1 cellular context compared by ENCODE assay signal in the genomic region with DNA sequence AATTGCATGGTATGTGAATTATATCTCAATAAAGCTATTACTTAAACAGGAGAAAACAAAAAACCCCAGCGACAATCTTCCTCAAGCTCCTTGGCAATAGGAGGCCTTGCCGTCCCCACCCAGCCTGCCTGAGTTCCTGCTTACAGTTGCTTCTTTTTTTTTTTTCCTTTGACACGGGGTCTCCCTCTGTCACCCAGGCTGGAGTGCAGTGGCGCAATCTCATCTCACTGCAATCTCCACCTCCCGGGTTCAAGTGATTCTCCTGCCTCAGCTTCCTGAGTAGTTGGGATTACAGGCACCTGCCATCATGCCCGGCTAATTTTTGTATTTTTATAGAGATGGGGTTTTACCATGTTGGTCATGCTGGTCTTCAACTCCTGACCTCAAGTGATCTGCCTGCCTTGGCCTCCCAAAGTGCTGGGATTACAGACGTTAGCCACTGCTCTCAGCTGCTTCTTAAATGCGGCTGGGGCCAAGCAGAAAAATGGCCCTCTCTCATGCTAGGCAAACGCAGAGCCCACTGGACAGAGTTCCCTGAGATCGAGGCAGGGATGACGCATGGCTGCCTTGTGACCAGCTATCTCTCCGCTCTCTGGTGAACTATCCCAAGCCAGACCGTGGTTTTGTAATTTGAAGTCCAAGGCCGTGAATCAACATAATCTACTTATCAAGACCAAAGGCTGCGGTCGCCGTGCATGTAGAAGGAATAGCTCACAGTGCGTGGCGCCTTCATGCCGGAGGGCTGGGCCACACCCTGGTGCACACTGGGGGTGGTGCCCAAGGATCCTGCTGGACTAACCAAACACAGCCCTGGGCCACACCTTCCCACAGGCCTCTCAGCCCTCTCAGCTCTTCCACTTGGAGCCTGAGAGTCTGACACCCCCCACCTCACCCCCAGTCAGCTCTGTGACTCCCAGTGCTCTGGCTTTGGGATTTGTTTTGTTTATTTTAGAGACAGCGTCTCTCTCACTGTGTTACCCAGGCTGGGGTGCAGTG.
TF ChIP-seq lines count a peak whose summit lies in the region.

No MANE protein-coding gene starts in this region.

TF ChIP-seq in K562, 482 proteins besides CTCF, POLR2A, EP300 and RAD21 (continued from another document and continues in another):
- TF ChIP-seq, protein P1, sequence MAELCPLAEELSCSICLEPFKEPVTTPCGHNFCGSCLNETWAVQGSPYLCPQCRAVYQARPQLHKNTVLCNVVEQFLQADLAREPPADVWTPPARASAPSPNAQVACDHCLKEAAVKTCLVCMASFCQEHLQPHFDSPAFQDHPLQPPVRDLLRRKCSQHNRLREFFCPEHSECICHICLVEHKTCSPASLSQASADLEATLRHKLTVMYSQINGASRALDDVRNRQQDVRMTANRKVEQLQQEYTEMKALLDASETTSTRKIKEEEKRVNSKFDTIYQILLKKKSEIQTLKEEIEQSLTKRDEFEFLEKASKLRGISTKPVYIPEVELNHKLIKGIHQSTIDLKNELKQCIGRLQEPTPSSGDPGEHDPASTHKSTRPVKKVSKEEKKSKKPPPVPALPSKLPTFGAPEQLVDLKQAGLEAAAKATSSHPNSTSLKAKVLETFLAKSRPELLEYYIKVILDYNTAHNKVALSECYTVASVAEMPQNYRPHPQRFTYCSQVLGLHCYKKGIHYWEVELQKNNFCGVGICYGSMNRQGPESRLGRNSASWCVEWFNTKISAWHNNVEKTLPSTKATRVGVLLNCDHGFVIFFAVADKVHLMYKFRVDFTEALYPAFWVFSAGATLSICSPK (IDR thresholded peaks at IDR 0.05; ENCODE audit: borderline replicate concordance) = 0 out of 2 replicates have a peak, but pooled peaks have one; percentile 39
- TF ChIP-seq TCF3 (CRISPR knock-in tag; IDR thresholded peaks at IDR 0.05) (peak; percentile 67), TSC22D4 (tag; IDR thresholded peaks at IDR 0.05) (no peak), ZNF589 (CRISPR knock-in tag; IDR thresholded peaks at IDR 0.05; ENCODE audit: low read depth) (peak; percentile 57; the same call in 1 of the 2 replicates), NUFIP1 (IDR thresholded peaks at IDR 0.05; ENCODE audit: partially characterized antibody) (peak; percentile 64), THRAP3 (IDR thresholded peaks at IDR 0.05; ENCODE audit: borderline replicate concordance) (no peak), ZNF175 (CRISPR knock-in tag; IDR thresholded peaks at IDR 0.05; ENCODE audit: low read depth) (peak; percentile 81; the same call in 1 of the 2 replicates), EGR1 (conservative IDR thresholded peaks at IDR 0.05) (peak; percentile 27; the same call in 1 of the 2 replicates), KHSRP (IDR thresholded peaks at IDR 0.05) (no peak), TOE1 (IDR thresholded peaks at IDR 0.05; ENCODE audit: borderline replicate concordance) (peak; percentile 87; the same call in 1 of the 2 replicates), TOE1 (CRISPR knock-in tag; IDR thresholded peaks at IDR 0.05; ENCODE audit: borderline replicate concordance, low read depth) (no peak), ZNF263 (CRISPR knock-in tag; IDR thresholded peaks at IDR 0.05; ENCODE audit: borderline replicate concordance) (peak; percentile 63; the same call in 1 of the 2 replicates), JUNB (CRISPR knock-in tag; conservative IDR thresholded peaks at IDR 0.05) (no peak), GABPB2 (CRISPR knock-in tag; conservative IDR thresholded peaks at IDR 0.05) (no peak), ZFPM2 (CRISPR knock-in tag; IDR thresholded peaks at IDR 0.05) (no peak), EWSR1 (IDR thresholded peaks at IDR 0.05; ENCODE audit: borderline replicate concordance, low read depth, partially characterized antibody) (no peak), TBP (optimal IDR thresholded peaks at IDR 0.05; ENCODE audit: low read depth, low read length) (peak; percentile 38), KDM2B (CRISPR knock-in tag; IDR thresholded peaks at IDR 0.05) (peak; percentile 12; the same call in 1 of the 2 replicates), ZNF324 (CRISPR knock-in tag; IDR thresholded peaks at IDR 0.05) (no peak), CBX5 (IDR thresholded peaks at IDR 0.05; ENCODE audit: borderline replicate concordance, low read depth) (0 out of 2 replicates have a peak, but pooled peaks have one; percentile 19), POLR2G (IDR thresholded peaks at IDR 0.05; ENCODE audit: low read depth, low read length) (peak; percentile 43; the same call in 1 of the 2 replicates), SIRT6 (IDR thresholded peaks at IDR 0.05; ENCODE audit: low read depth, low read length) (no peak), CBX2 (IDR thresholded peaks at IDR 0.05; ENCODE audit: insufficient read depth, low read length, poor library complexity, severe bottlenecking) (no peak)
- TF ChIP-seq, protein P2, sequence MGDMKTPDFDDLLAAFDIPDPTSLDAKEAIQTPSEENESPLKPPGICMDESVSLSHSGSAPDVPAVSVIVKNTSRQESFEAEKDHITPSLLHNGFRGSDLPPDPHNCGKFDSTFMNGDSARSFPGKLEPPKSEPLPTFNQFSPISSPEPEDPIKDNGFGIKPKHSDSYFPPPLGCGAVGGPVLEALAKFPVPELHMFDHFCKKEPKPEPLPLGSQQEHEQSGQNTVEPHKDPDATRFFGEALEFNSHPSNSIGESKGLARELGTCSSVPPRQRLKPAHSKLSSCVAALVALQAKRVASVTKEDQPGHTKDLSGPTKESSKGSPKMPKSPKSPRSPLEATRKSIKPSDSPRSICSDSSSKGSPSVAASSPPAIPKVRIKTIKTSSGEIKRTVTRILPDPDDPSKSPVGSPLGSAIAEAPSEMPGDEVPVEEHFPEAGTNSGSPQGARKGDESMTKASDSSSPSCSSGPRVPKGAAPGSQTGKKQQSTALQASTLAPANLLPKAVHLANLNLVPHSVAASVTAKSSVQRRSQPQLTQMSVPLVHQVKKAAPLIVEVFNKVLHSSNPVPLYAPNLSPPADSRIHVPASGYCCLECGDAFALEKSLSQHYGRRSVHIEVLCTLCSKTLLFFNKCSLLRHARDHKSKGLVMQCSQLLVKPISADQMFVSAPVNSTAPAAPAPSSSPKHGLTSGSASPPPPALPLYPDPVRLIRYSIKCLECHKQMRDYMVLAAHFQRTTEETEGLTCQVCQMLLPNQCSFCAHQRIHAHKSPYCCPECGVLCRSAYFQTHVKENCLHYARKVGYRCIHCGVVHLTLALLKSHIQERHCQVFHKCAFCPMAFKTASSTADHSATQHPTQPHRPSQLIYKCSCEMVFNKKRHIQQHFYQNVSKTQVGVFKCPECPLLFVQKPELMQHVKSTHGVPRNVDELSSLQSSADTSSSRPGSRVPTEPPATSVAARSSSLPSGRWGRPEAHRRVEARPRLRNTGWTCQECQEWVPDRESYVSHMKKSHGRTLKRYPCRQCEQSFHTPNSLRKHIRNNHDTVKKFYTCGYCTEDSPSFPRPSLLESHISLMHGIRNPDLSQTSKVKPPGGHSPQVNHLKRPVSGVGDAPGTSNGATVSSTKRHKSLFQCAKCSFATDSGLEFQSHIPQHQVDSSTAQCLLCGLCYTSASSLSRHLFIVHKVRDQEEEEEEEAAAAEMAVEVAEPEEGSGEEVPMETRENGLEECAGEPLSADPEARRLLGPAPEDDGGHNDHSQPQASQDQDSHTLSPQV (IDR thresholded peaks at IDR 0.05) = peak; percentile 91
- TF ChIP-seq, protein P3, sequence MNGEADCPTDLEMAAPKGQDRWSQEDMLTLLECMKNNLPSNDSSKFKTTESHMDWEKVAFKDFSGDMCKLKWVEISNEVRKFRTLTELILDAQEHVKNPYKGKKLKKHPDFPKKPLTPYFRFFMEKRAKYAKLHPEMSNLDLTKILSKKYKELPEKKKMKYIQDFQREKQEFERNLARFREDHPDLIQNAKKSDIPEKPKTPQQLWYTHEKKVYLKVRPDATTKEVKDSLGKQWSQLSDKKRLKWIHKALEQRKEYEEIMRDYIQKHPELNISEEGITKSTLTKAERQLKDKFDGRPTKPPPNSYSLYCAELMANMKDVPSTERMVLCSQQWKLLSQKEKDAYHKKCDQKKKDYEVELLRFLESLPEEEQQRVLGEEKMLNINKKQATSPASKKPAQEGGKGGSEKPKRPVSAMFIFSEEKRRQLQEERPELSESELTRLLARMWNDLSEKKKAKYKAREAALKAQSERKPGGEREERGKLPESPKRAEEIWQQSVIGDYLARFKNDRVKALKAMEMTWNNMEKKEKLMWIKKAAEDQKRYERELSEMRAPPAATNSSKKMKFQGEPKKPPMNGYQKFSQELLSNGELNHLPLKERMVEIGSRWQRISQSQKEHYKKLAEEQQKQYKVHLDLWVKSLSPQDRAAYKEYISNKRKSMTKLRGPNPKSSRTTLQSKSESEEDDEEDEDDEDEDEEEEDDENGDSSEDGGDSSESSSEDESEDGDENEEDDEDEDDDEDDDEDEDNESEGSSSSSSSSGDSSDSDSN (IDR thresholded peaks at IDR 0.05; ENCODE audit: borderline replicate concordance in 1 of 2, low read depth in 2 of 2, low read length in 2 of 2) = peak; percentile 79 to 86; a peak in 2 of 4 replicates
- TF ChIP-seq, protein P4, sequence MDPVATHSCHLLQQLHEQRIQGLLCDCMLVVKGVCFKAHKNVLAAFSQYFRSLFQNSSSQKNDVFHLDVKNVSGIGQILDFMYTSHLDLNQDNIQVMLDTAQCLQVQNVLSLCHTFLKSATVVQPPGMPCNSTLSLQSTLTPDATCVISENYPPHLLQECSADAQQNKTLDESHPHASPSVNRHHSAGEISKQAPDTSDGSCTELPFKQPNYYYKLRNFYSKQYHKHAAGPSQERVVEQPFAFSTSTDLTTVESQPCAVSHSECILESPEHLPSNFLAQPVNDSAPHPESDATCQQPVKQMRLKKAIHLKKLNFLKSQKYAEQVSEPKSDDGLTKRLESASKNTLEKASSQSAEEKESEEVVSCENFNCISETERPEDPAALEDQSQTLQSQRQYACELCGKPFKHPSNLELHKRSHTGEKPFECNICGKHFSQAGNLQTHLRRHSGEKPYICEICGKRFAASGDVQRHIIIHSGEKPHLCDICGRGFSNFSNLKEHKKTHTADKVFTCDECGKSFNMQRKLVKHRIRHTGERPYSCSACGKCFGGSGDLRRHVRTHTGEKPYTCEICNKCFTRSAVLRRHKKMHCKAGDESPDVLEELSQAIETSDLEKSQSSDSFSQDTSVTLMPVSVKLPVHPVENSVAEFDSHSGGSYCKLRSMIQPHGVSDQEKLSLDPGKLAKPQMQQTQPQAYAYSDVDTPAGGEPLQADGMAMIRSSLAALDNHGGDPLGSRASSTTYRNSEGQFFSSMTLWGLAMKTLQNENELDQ (CRISPR knock-in tag; IDR thresholded peaks at IDR 0.05; ENCODE audit: borderline replicate concordance) = no peak
- TF ChIP-seq, protein P5, sequence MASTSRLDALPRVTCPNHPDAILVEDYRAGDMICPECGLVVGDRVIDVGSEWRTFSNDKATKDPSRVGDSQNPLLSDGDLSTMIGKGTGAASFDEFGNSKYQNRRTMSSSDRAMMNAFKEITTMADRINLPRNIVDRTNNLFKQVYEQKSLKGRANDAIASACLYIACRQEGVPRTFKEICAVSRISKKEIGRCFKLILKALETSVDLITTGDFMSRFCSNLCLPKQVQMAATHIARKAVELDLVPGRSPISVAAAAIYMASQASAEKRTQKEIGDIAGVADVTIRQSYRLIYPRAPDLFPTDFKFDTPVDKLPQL (IDR thresholded peaks at IDR 0.05; ENCODE audit: extremely low read depth, insufficient read length) = no peak
- TF ChIP-seq, protein P6, sequence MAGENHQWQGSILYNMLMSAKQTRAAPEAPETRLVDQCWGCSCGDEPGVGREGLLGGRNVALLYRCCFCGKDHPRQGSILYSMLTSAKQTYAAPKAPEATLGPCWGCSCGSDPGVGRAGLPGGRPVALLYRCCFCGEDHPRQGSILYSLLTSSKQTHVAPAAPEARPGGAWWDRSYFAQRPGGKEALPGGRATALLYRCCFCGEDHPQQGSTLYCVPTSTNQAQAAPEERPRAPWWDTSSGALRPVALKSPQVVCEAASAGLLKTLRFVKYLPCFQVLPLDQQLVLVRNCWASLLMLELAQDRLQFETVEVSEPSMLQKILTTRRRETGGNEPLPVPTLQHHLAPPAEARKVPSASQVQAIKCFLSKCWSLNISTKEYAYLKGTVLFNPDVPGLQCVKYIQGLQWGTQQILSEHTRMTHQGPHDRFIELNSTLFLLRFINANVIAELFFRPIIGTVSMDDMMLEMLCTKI (IDR thresholded peaks at IDR 0.05; ENCODE audit: partially characterized antibody) = no peak
